In genomic region chr15:42457445-42458442, GRCh38 we compare ENCODE assay signal across 8 cellular contexts.
DNase-seq lines count a peak whose midpoint lies in the region; ATAC-seq and TF ChIP-seq lines count a peak whose summit lies in the region.

No MANE protein-coding gene starts in this region.

- ATAC-seq in GM18520 (IDR thresholded peaks at IDR 0.05; ENCODE audit: unreplicated experiment): peak; percentile 82
- peak; percentile 77 for ATAC-seq in HG02973 (IDR thresholded peaks at IDR 0.05; ENCODE audit: unreplicated experiment)
- ATAC-seq in HG03565 (IDR thresholded peaks at IDR 0.05; ENCODE audit: unreplicated experiment): no peak

- no peak for TF ChIP-seq CTCF in retinal pigment epithelial cell (conservative IDR thresholded peaks at IDR 0.05; ENCODE audit: low read depth, low read length)

- peak; percentile 81 for DNase-seq in amniotic stem cell (lab: John Stamatoyannopoulos, UW)
- peak; percentile 82 for DNase-seq in hepatic stellate cell (ENCODE audit: low spot score)
- DNase-seq in retinal pigment epithelial cell (ENCODE audit: low read depth): peak; percentile 96
- no peak for DNase-seq in Kasumi-1 (lab: John Stamatoyannopoulos, UW)
- DNase-seq in NCI-H2107 treated with DMSO at 0.1 percent for 48 hours (lab: John Stamatoyannopoulos, UW; ENCODE audit: unreplicated experiment): no peak

- H3K4me3 ChIP-seq in retinal pigment epithelial cell (ENCODE audit: low read length): peak overlapping the region; percentile 64

Comparison
In these comparisons a context has a peak if more than half of its experiments do, and no peak if none do; other contexts are left out.
1. DNase-seq: peak in amniotic stem cell (single experiment), hepatic stellate cell (single experiment) and retinal pigment epithelial cell (single experiment); none in Kasumi-1 (0 of 2) and NCI-H2107 treated with DMSO at 0.1 percent for 48 hours (single experiment).